ENCODE assay signal across 8 cellular contexts in genomic region chr19:14450168-14450874, GRCh38. TPM values are rescaled to one million over a fixed set of nuclear protein-coding genes. Genes with fewer than 3 reads are reported as not detected.
DNase-seq lines count a peak whose midpoint lies in the region; TF ChIP-seq lines count a peak whose summit lies in the region.

No MANE protein-coding gene starts in this region.

- H3K4me1 ChIP-seq in MM.1S (ENCODE audit: low read length): no peaks in the 10 kb centered on the region

- H3K36me3 ChIP-seq in MM.1S (replicated peaks; ENCODE audit: insufficient read depth, low read length): no peaks in the 10 kb centered on the region; the same call in 1 of the 2 replicates

- H3K9me2 ChIP-seq in MM.1S (replicated peaks; ENCODE audit: insufficient read depth, low read length): no peaks in the 10 kb centered on the region

- no peak overlapping the region for H3K27ac ChIP-seq in MM.1S (ENCODE audit: low read length)

- H3K9me3 Mint-ChIP-seq in activated CD4-positive, alpha-beta T cell treated with anti-CD3 and anti-CD28 coated beads, Interleukin-2, amount 10 ng/mL, durations not matched to agents 24 days and 14 days: no peaks in the 10 kb centered on the region

- peak; percentile 57 for DNase-seq in EH (ENCODE audit: low read depth)
- DNase-seq in MM.1S: peak; percentile 31
- peak; percentile 92 for DNase-seq in activated CD4-positive, alpha-beta T cell treated with anti-CD3 and anti-CD28 coated beads, Interleukin-2, amount 10 ng/mL, durations not matched to agents 24 days and 14 days
- peak; percentile 30 for DNase-seq in fibroblast of villous mesenchyme (ENCODE audit: low read depth)
- DNase-seq in stimulated activated CD8-positive, alpha-beta memory T cell treated with anti-CD3 and anti-CD28 coated beads, Interleukin-4, amount 100 ng/mL, for 24 hours (ENCODE audit: low read depth): peak; percentile 67
- no peak for DNase-seq in NCI-H510A treated with DMSO at 0.1 percent for 48 hours (lab: John Stamatoyannopoulos, UW)
- no peak for DNase-seq in head of caudate nucleus
- DNase-seq in effector CD4-positive, alpha-beta T cell: no peak

- no peaks in the 10 kb centered on the region for H3F3A ChIP-seq in MM.1S (ENCODE audit: insufficient read depth, low read length)

- no peak overlapping the region for H3K9ac ChIP-seq in MM.1S (ENCODE audit: low read length)

- no peak overlapping the region for H2AFZ ChIP-seq in MM.1S (ENCODE audit: low read length)

- no peaks in the 10 kb centered on the region for H3K9me3 ChIP-seq in MM.1S (replicated peaks; ENCODE audit: insufficient read depth, low read length)

- H3K79me2 ChIP-seq in MM.1S (ENCODE audit: low read length): no peaks in the 10 kb centered on the region

- no peak overlapping the region for H3K4me2 ChIP-seq in MM.1S (ENCODE audit: low read depth, low read length)

- no peaks in the 10 kb centered on the region for H3K27me3 ChIP-seq in MM.1S (replicated peaks; ENCODE audit: insufficient read depth, low read length)

- intact Hi-C loops in activated CD4-positive, alpha-beta T cell treated with anti-CD3 and anti-CD28 coated beads, Interleukin-2, amount 10 ng/mL, durations not matched to agents 24 days and 14 days (cut with micrococcal nuclease): no loop called here
- intact Hi-C loops in head of caudate nucleus (cut with DNase I): no loop called here

- H3K4me3 Mint-ChIP-seq in activated CD4-positive, alpha-beta T cell treated with anti-CD3 and anti-CD28 coated beads, Interleukin-2, amount 10 ng/mL, durations not matched to agents 24 days and 14 days: no peak overlapping the region

- H4K20me1 ChIP-seq in MM.1S (ENCODE audit: insufficient read depth, low read length): no peaks in the 10 kb centered on the region

- H3K27me3 Mint-ChIP-seq in activated CD4-positive, alpha-beta T cell treated with anti-CD3 and anti-CD28 coated beads, Interleukin-2, amount 10 ng/mL, durations not matched to agents 24 days and 14 days: no peaks in the 10 kb centered on the region

- no peak overlapping the region for H3K4me3 ChIP-seq in MM.1S (ENCODE audit: low read length)
- no peak overlapping the region for H3K4me3 ChIP-seq in fibroblast of villous mesenchyme (ENCODE audit: low read depth, low read length)

- peaks cover 4% of the 10 kb centered on the region for H3K4me1 Mint-ChIP-seq in activated CD4-positive, alpha-beta T cell treated with anti-CD3 and anti-CD28 coated beads, Interleukin-2, amount 10 ng/mL, durations not matched to agents 24 days and 14 days

- H3K36me3 Mint-ChIP-seq in activated CD4-positive, alpha-beta T cell treated with anti-CD3 and anti-CD28 coated beads, Interleukin-2, amount 10 ng/mL, durations not matched to agents 24 days and 14 days (ENCODE audit: low read depth): peaks cover 62% of the 10 kb centered on the region

- TF ChIP-seq CTCF in MM.1S (IDR thresholded peaks at IDR 0.05; ENCODE audit: low read length): no peak
- TF ChIP-seq CTCF in fibroblast of villous mesenchyme (IDR thresholded peaks at IDR 0.05; ENCODE audit: insufficient read depth, low read depth, low read length): no peak

- peak overlapping the region; percentile 4 for H3K27ac Mint-ChIP-seq in activated CD4-positive, alpha-beta T cell treated with anti-CD3 and anti-CD28 coated beads, Interleukin-2, amount 10 ng/mL, durations not matched to agents 24 days and 14 days

RNA-seq across cellular contexts. Expression of gene PKN1, which starts 17.2 kb away (rescaled TPM):
- 172 and 180 TPM in 2 replicates for total RNA-seq in activated CD4-positive, alpha-beta T cell treated with anti-CD3 and anti-CD28 coated beads, Interleukin-2, amount 10 ng/mL, durations not matched to agents 24 days and 14 days
- total RNA-seq in fibroblast of villous mesenchyme: 127 and 207 TPM in 2 replicates

RNA-seq across cellular contexts. Expression of gene PTGER1, which starts 24.8 kb away (rescaled TPM):
- 0.78 and 1.1 TPM in 2 replicates for total RNA-seq in activated CD4-positive, alpha-beta T cell treated with anti-CD3 and anti-CD28 coated beads, Interleukin-2, amount 10 ng/mL, durations not matched to agents 24 days and 14 days
- 2.6 and 3.9 TPM in 2 replicates for total RNA-seq in fibroblast of villous mesenchyme

RNA-seq across cellular contexts. Expression of gene DDX39A, which starts 31.2 kb away (rescaled TPM):
- 274 and 280 TPM in 2 replicates for total RNA-seq in activated CD4-positive, alpha-beta T cell treated with anti-CD3 and anti-CD28 coated beads, Interleukin-2, amount 10 ng/mL, durations not matched to agents 24 days and 14 days
- total RNA-seq in fibroblast of villous mesenchyme: 56.6 and 63.8 TPM in 2 replicates

RNA-seq across cellular contexts. Expression of gene GIPC1, which starts 45.6 kb away (rescaled TPM):
- total RNA-seq in activated CD4-positive, alpha-beta T cell treated with anti-CD3 and anti-CD28 coated beads, Interleukin-2, amount 10 ng/mL, durations not matched to agents 24 days and 14 days: 39.9 and 40.1 TPM in 2 replicates
- 155 and 169 TPM in 2 replicates for total RNA-seq in fibroblast of villous mesenchyme

Comparison
In these comparisons a context has a peak if more than half of its experiments do, and no peak if none do; other contexts are left out.
1. DNase-seq: peak in EH (single experiment), MM.1S (single experiment), activated CD4-positive, alpha-beta T cell treated with anti-CD3 and anti-CD28 coated beads, Interleukin-2, amount 10 ng/mL, durations not matched to agents 24 days and 14 days (single experiment), fibroblast of villous mesenchyme (single experiment) and stimulated activated CD8-positive, alpha-beta memory T cell treated with anti-CD3 and anti-CD28 coated beads, Interleukin-4, amount 100 ng/mL, for 24 hours (single experiment); none in NCI-H510A treated with DMSO at 0.1 percent for 48 hours (single experiment), head of caudate nucleus (0 of 42) and effector CD4-positive, alpha-beta T cell (single experiment).